ENCODE assay signal across 3 cellular contexts in the genomic region with DNA sequence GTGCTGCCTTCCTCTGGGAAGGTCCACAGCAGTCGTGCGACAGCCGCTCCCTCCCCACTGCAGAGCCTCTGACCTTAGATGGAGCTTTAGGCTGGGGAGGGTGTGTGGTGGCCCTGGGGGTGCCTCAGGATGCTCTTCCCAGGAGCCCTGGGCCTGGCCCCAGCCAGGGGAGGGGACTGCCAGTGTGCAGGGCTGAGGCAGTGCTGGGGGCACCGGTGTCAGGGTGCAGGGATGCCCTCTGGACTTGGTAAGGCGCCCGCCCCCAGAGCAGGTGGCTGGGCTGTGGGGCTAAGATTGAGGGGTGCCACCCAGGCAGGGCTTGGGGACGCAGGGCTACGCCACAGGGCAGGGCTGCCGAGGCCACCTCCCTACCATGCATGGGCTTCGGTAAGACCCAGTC. TPM values are rescaled to one million over a fixed set of nuclear protein-coding genes. Genes with fewer than 3 reads are reported as not detected.
"Had no signal": no experiment of that assay in that cellular context is flagged by ENCODE, and none has a peak within 500 bp of the region (broad histone marks: within the 10 kb centered on the region; RNA-seq: fewer than 3 reads in every experiment).

No MANE protein-coding gene starts in this region.

RNA-seq across cellular contexts. Expression of a gene that starts 13.9 kb away (rescaled TPM):
- total RNA-seq: activated T-helper 1 cell treated with anti-CD3 and anti-CD28 coated beads, Interleukin-12 subunit alpha, Interleukin-12 subunit beta, Interleukin-2, Interleukin-4 antibody, amounts not matched to agents 30 ng/mL and 10 ng/mL and 1 ng/mL, durations not matched to agents 14 hours and 24 hours and 36 hours; dermis microvascular lymphatic vessel endothelial cell; pulmonary artery endothelial cell had no signal
